Comparison of ENCODE assay signal across 9 cellular contexts in genomic region chr10:122504551-122504950, GRCh38. TPM values are rescaled to one million over a fixed set of nuclear protein-coding genes. Genes with fewer than 3 reads are reported as not detected.
DNase-seq lines count a peak whose midpoint lies in the region; ATAC-seq and TF ChIP-seq lines count a peak whose summit lies in the region.
"Had no signal": no experiment of that assay in that cellular context is flagged by ENCODE, and none has a peak within 500 bp of the region (broad histone marks: within the 10 kb centered on the region; RNA-seq: fewer than 3 reads in every experiment).

No MANE protein-coding gene starts in this region.

- peak; percentile 88 for DNase-seq in EL
- DNase-seq in RPMI7951 (ENCODE audit: low read depth), result peak; percentile 86
- peak; percentile 95 for DNase-seq in putamen (ENCODE audit: low spot score)
- DNase-seq in NCI-H187 (lab: John Stamatoyannopoulos, UW), result no peak
- no peak for DNase-seq in activated CD4-positive, alpha-beta T cell treated with anti-CD3 and anti-CD28 coated beads for 4 hours
- DNase-seq in stimulated activated CD4-positive, alpha-beta T cell treated with anti-CD3 and anti-CD28 coated beads, Interleukin-2, amount 100 ng/mL, for 24 hours, result no peak

- WGBS in gastroesophageal sphincter (ENCODE audit: low coverage in 1 of 2), 2 donors, result 100% methylated on average over 1 of the region's 7 CpGs; no CpG with 5 or more reads in 1 of the 2 donors

- peak in 1 of 2 donors; percentile 6 for TF ChIP-seq POLR2A in gastroesophageal sphincter (IDR thresholded peaks at IDR 0.05)

- H3K27me3 ChIP-seq in gastroesophageal sphincter, result no peaks in the 10 kb centered on the region

- ATAC-seq in gastroesophageal sphincter (peak; percentile 95), GM21737 (IDR thresholded peaks at IDR 0.05; ENCODE audit: unreplicated experiment) (no peak)

- no peak for TF ChIP-seq CTCF in gastroesophageal sphincter (IDR thresholded peaks at IDR 0.05)

- peaks cover 0 to 39% (median 10%) of the 10 kb centered on the region in 3 donors for H3K4me1 ChIP-seq in gastroesophageal sphincter

- H3K36me3 ChIP-seq in gastroesophageal sphincter, result peaks cover 0 to 35% of the 10 kb centered on the region in 2 donors

- no peaks in the 10 kb centered on the region for H3K9me3 ChIP-seq in gastroesophageal sphincter

- no peak for TF ChIP-seq EP300 in gastroesophageal sphincter (IDR thresholded peaks at IDR 0.05)

- peak overlapping the region in 3 of 4 donors; percentile 34 to 66 (median 60) for H3K27ac ChIP-seq in gastroesophageal sphincter

- H3K4me3 ChIP-seq in gastroesophageal sphincter, result no peak overlapping the region

RNA-seq across cellular contexts. Expression of gene HTRA1, which starts 43.2 kb away (rescaled TPM):
- 136 and 182 TPM in 2 replicates for total RNA-seq in RPMI7951 (2014; rRNA removed; shearing (Covaris generic))
- 100 to 1,000 TPM; 107 to 137 (median 111) TPM for total RNA-seq in gastroesophageal sphincter

RNA-seq across cellular contexts. Expression of gene ARMS2, which starts 50.1 kb away (rescaled TPM):
- total RNA-seq in RPMI7951 (2014; rRNA removed; shearing (Covaris generic)), result not detected in 2 replicates
- not detected for total RNA-seq in gastroesophageal sphincter
- total RNA-seq: urinary bladder had no signal

RNA-seq across cellular contexts. Expression of gene DMBT1, which starts 56.0 kb away (rescaled TPM):
- under 0.01 and 0.10 TPM in 2 replicates for total RNA-seq in RPMI7951 (2014; rRNA removed; shearing (Covaris generic))
- 1 to 10 TPM in 1 of 4 donors, under 1 TPM in 1, not detected in 2; 0.08 to 2.8 TPM for total RNA-seq in gastroesophageal sphincter

Comparison
In these comparisons a context has a peak if more than half of its experiments do, and no peak if none do; other contexts are left out.
1. DNase-seq: peak in EL (single experiment), RPMI7951 (single experiment) and putamen (single experiment); none in NCI-H187 (0 of 2), activated CD4-positive, alpha-beta T cell treated with anti-CD3 and anti-CD28 coated beads for 4 hours (0 of 2) and stimulated activated CD4-positive, alpha-beta T cell treated with anti-CD3 and anti-CD28 coated beads, Interleukin-2, amount 100 ng/mL, for 24 hours (0 of 2).